25 cellular contexts compared by ENCODE assay signal in genomic region chr2:108407864-108408729, GRCh38. TPM values are rescaled to one million over a fixed set of nuclear protein-coding genes. Genes with fewer than 3 reads are reported as not detected.
DNase-seq lines count a peak whose midpoint lies in the region; ATAC-seq, FAIRE-seq and TF ChIP-seq lines count a peak whose summit lies in the region.
"Had no signal": no experiment of that assay in that cellular context is flagged by ENCODE, and none has a peak within 500 bp of the region (broad histone marks: within the 10 kb centered on the region; RNA-seq: fewer than 3 reads in every experiment).

No MANE protein-coding gene starts in this region.

- H3K4me1 ChIP-seq in HepG2 (ENCODE audit: insufficient read depth, low read length), result peaks cover 8% of the 10 kb centered on the region
- H3K4me1 ChIP-seq in right lobe of liver, result no peaks in the 10 kb centered on the region
- H3K4me1 ChIP-seq in SJSA1 (replicated peaks), result peaks cover 60% of the 10 kb centered on the region
- no peaks in the 10 kb centered on the region for H3K4me1 ChIP-seq in naive thymus-derived CD4-positive, alpha-beta T cell (ENCODE audit: control insufficient read depth in 2 of 2, insufficient read depth in 2 of 2, low read length in 2 of 2)
- H3K4me1 ChIP-seq: BLaER1 had no signal

- H3K27me3 ChIP-seq in HepG2 (ENCODE audit: control insufficient read depth in 1 of 2, insufficient read depth in 2 of 2, low read length in 2 of 2) (peaks cover 0 to 3% of the 10 kb centered on the region in 2 experiments; a peak in 1 of 5 replicates), right lobe of liver (no peaks in the 10 kb centered on the region), SJSA1 (replicated peaks) (no peaks in the 10 kb centered on the region)
- H3K27me3 ChIP-seq in naive thymus-derived CD4-positive, alpha-beta T cell (ENCODE audit: control insufficient read depth in 2 of 2, insufficient read depth in 2 of 2, low read length in 2 of 2), result no peaks in the 10 kb centered on the region
- H3K27me3 ChIP-seq: BLaER1 had no signal

- H4K20me1 ChIP-seq in HepG2 (ENCODE audit: insufficient read depth, low read length), result no peaks in the 10 kb centered on the region
- H4K20me1 ChIP-seq: BLaER1 had no signal

- H3K4me1 Mint-ChIP-seq in naive thymus-derived CD4-positive, alpha-beta T cell, result peaks cover 0 to 1% (median 0%) of the 10 kb centered on the region in 7 donors
- H3K4me1 Mint-ChIP-seq: CD8-positive, alpha-beta memory T cell; T-helper 17 cell had no signal

- H3K27me3 Mint-ChIP-seq in naive thymus-derived CD4-positive, alpha-beta T cell, result peaks cover 0 to 19% (median 5%) of the 10 kb centered on the region in 5 donors

- no TSS peak for BruUV-seq in HepG2 (replicated peaks; lab: Mats Ljungman, UMichigan)

- ATAC-seq in HepG2 (no peak), right lobe of liver (no peak), HG02798 (IDR thresholded peaks at IDR 0.05; ENCODE audit: poor library complexity, unreplicated experiment) (peak; percentile 48)
- no peak for ATAC-seq in naive thymus-derived CD4-positive, alpha-beta T cell
- ATAC-seq: T-helper 17 cell had no signal

- no peak overlapping the region for H3K4me2 ChIP-seq in HepG2 (ENCODE audit: low read depth, low read length)
- H3K4me2 ChIP-seq: BLaER1 had no signal

- no peak overlapping the region for H2AFZ ChIP-seq in HepG2 (ENCODE audit: low read length)

- in situ Hi-C loops in HepG2 (cut with HindIII; ENCODE audit: extremely low pct_ligation_motif_present, low pct_unique_long_range_greater_than_20kb), result no loop called here

- H3K79me2 ChIP-seq in HepG2 (ENCODE audit: insufficient read depth, low read length), result no peaks in the 10 kb centered on the region

- no peaks in the 10 kb centered on the region for H3K36me3 ChIP-seq in HepG2 (replicated peaks in 1 of 2; ENCODE audit: control insufficient read depth in 1 of 2, insufficient read depth in 2 of 2, low read length in 2 of 2)
- H3K36me3 ChIP-seq in right lobe of liver, result no peaks in the 10 kb centered on the region
- 0 out of 2 replicates have a peak, but pooled peaks cover 6% of the 10 kb centered on the region for H3K36me3 ChIP-seq in SJSA1
- no peaks in the 10 kb centered on the region for H3K36me3 ChIP-seq in naive thymus-derived CD4-positive, alpha-beta T cell (ENCODE audit: control insufficient read depth in 2 of 3, insufficient read depth in 3 of 3, low read length in 3 of 3)
- H3K36me3 ChIP-seq: BLaER1 had no signal

- H3K4me3 ChIP-seq in HepG2 (replicated peaks in 1 of 3; ENCODE audit: insufficient read depth in 1 of 3, low read depth in 2 of 3, low read length in 3 of 3), result no peak overlapping the region
- no peak overlapping the region for H3K4me3 ChIP-seq in right lobe of liver
- no peak overlapping the region for H3K4me3 ChIP-seq in SJSA1
- no peak overlapping the region for H3K4me3 ChIP-seq in naive thymus-derived CD4-positive, alpha-beta T cell (ENCODE audit: low read length)
- H3K4me3 ChIP-seq: BLaER1 had no signal

- H3K36me3 Mint-ChIP-seq in naive thymus-derived CD4-positive, alpha-beta T cell, result peaks cover 0 to 2% (median 0%) of the 10 kb centered on the region in 5 donors

- CTCF ChIA-PET in HepG2 (lab: Yijun Ruan, JAX; ENCODE audit: low intra/inter-chr PET ratio, low total read pairs), result no interaction called here
- CTCF ChIA-PET in naive thymus-derived CD4-positive, alpha-beta T cell (lab: Charles Lee), result no interaction called here

- H3K4me3 Mint-ChIP-seq in naive thymus-derived CD4-positive, alpha-beta T cell, result no peak overlapping the region
- H3K4me3 Mint-ChIP-seq: CD8-positive, alpha-beta memory T cell; HFFc6; T-helper 17 cell had no signal

- intact Hi-C loops in HepG2 (cut with micrococcal nuclease; ENCODE audit: unreplicated experiment) (no loop called here), right lobe of liver (cut with DNase I) (no loop called here)
- intact Hi-C loops in naive thymus-derived CD4-positive, alpha-beta T cell (cut with micrococcal nuclease), result no loop called here

- POLR2A ChIA-PET in HepG2 (lab: Yijun Ruan, JAX), result no interaction called here
- POLR2A ChIA-PET in naive thymus-derived CD4-positive, alpha-beta T cell (lab: Charles Lee), result no interaction called here

- no peak for TF ChIP-seq RAD21 in HepG2 (CRISPR knock-in tag; IDR thresholded peaks at IDR 0.05)

- H3K9ac ChIP-seq in HepG2 (ENCODE audit: insufficient read depth, low read depth, low read length), result no peak overlapping the region
- H3K9ac ChIP-seq: BLaER1 had no signal

- TF ChIP-seq EP300 in HepG2 (IDR thresholded peaks at IDR 0.05; ENCODE audit: low read depth in 2 of 2, low read length in 2 of 2) (no peak), HepG2 (CRISPR knock-in tag; IDR thresholded peaks at IDR 0.05; ENCODE audit: borderline replicate concordance) (no peak)

- no peak for TF ChIP-seq POLR2A in HepG2 (IDR thresholded peaks at IDR 0.05; ENCODE audit: insufficient read depth in 1 of 2, low read depth in 2 of 2, low read length in 2 of 2)
- no peak for TF ChIP-seq POLR2A in right lobe of liver (IDR thresholded peaks at IDR 0.05)

- H3K27ac ChIP-seq in HepG2 (ENCODE audit: extremely low read length, insufficient read depth, low read length), result no peak overlapping the region
- H3K27ac ChIP-seq in right lobe of liver, result no peak overlapping the region
- H3K27ac ChIP-seq in SJSA1, result peak overlapping the region; percentile 76
- H3K27ac ChIP-seq in naive thymus-derived CD4-positive, alpha-beta T cell (ENCODE audit: low read depth, low read length), result no peak overlapping the region
- H3K27ac ChIP-seq: BLaER1 had no signal

- H3K9me3 Mint-ChIP-seq in naive thymus-derived CD4-positive, alpha-beta T cell, result peaks cover 2 to 25% (median 16%) of the 10 kb centered on the region in 11 donors

- H3K27ac Mint-ChIP-seq in naive thymus-derived CD4-positive, alpha-beta T cell, result no peak overlapping the region
- H3K27ac Mint-ChIP-seq: HFFc6, T-helper 17 cell had no signal

- TF ChIP-seq CTCF in HepG2 (CRISPR knock-in tag; IDR thresholded peaks at IDR 0.05) (no peak), right lobe of liver (IDR thresholded peaks at IDR 0.05) (no peak)

- WGBS in HepG2 (ENCODE audit: low lambda C conversion rate), result 44% methylated on average over 6 of the region's 6 CpGs
- WGBS in right lobe of liver (ENCODE audit: insufficient coverage, low coverage, low lambda C conversion rate, missing lambda C conversion rate), result 83% methylated on average over 6 of the region's 6 CpGs

- DNase-seq in HepG2 (ENCODE audit: low spot score) (no peak), right lobe of liver (no peak), SJSA1 (ENCODE audit: low read depth in 1 of 2, low spot score in 2 of 2) (peak in 1 of 2 experiments; percentile 48), SW 1271 (lab: John Stamatoyannopoulos, UW) (no peak), C1 segment of cervical spinal cord (lab: John Stamatoyannopoulos, UW) (no peak), NK-92 (lab: John Stamatoyannopoulos, UW; ENCODE audit: unreplicated experiment) (no peak)
- DNase-seq in naive thymus-derived CD4-positive, alpha-beta T cell, result no peak
- DNase-seq: CD8-positive, alpha-beta memory T cell; DND-41; HFFc6; Karpas-422; MM.1S; NCI-H1417; NCI-H187 treated with DMSO at 0.1 percent for 48 hours; NCI-H526 treated with DMSO at 0.1 percent for 48 hours; NK-92 treated with Interleukin-12 subunit alpha and Interleukin-12 subunit beta, amount 100 ng/mL, for 24 hours; SHP77 treated with DMSO at 0.1 percent for 48 hours; T-helper 17 cell had no signal

- FAIRE-seq in HepG2 (lab: Jason Lieb, UNC), result no peak
- FAIRE-seq: G401.6, H54 had no signal

- H3K9me3 ChIP-seq in HepG2 (ENCODE audit: low read length) (peaks cover 13% of the 10 kb centered on the region; the same call in 1 of the 2 replicates), right lobe of liver (no peaks in the 10 kb centered on the region), SJSA1 (replicated peaks) (peaks cover 4% of the 10 kb centered on the region; the same call in 1 of the 2 replicates)
- peaks cover 0 to 8% (median 7%) of the 10 kb centered on the region in 3 experiments for H3K9me3 ChIP-seq in naive thymus-derived CD4-positive, alpha-beta T cell (ENCODE audit: control insufficient read depth in 2 of 3, low read length in 3 of 3)

RNA-seq across cellular contexts. Expression of gene SULT1C4, which starts 30.3 kb away (rescaled TPM):
- total RNA-seq in HepG2 (2016; rRNA removed; fragmentation: Illumina TruSeq; extraction: Trizol) (1.3 and 2.6 TPM in 2 replicates), right lobe of liver (1 to 10 TPM in 5 of 6 experiments, under 1 TPM in 1; 0.92 to 2.7 (median 1.4) TPM)
- total RNA-seq in HepG2 (2016; cell fraction: cytosol; rRNA removed; fragmentation: Illumina TruSeq; extraction: Trizol; ENCODE audit: low read depth), result 0.44 and 1.4 TPM in 2 replicates
- total RNA-seq in HepG2 (2016; cell fraction: insoluble cytoplasmic fraction; rRNA removed; fragmentation: Illumina TruSeq; extraction: Trizol), result 1.6 and 2.7 TPM in 2 replicates
- total RNA-seq in HepG2 (2016; cell fraction: membrane; rRNA removed; fragmentation: Illumina TruSeq; extraction: Trizol), result 0.69 and 1.0 TPM in 2 replicates
- 1.6 and 2.1 TPM in 2 replicates for total RNA-seq in HepG2 (2016; cell fraction: nucleus; rRNA removed; fragmentation: Illumina TruSeq; extraction: Trizol)
- 8.3 and 8.6 TPM in 2 replicates for polyA plus RNA-seq in HepG2 (2011; rRNA removed)
- 3.3 and 6.0 TPM in 2 replicates for polyA plus RNA-seq in HepG2 (2011; cell fraction: cytosol; rRNA removed)
- 6.7 and 11.5 TPM in 2 replicates for polyA plus RNA-seq in HepG2 (2011; cell fraction: nucleus; rRNA removed)
- polyA plus RNA-seq in HepG2 (2012), result 10.1 and 13.4 TPM in 2 replicates
- polyA plus RNA-seq in HepG2 (2016; cell fraction: cytosol; fragmentation: Illumina TruSeq; extraction: Trizol; ENCODE audit: low read depth), result 0.19 and 0.44 TPM in 2 replicates
- 2.9 and 3.1 TPM in 2 replicates for polyA plus RNA-seq in HepG2 (2016; cell fraction: insoluble cytoplasmic fraction; fragmentation: Illumina TruSeq; extraction: Trizol; ENCODE audit: low read depth)
- polyA plus RNA-seq in HepG2 (2016; cell fraction: membrane; fragmentation: Illumina TruSeq; extraction: Trizol; ENCODE audit: low read depth), result 0.28 and 0.62 TPM in 2 replicates
- 3.3 and 3.7 TPM in 2 replicates for polyA plus RNA-seq in HepG2 (2016; cell fraction: nucleus; fragmentation: Illumina TruSeq; extraction: Trizol; ENCODE audit: insufficient read depth, low read depth)
- polyA minus RNA-seq in HepG2 (2011; rRNA and poly(A)+ RNA removed; ENCODE audit: low replicate concordance), result 5.0 TPM in 1 of 2 replicates, not detected in the other
- polyA minus RNA-seq in HepG2 (2011; cell fraction: cytosol; rRNA and poly(A)+ RNA removed), result 4.2 and 7.0 TPM in 2 replicates
- 12.0 and 17.8 TPM in 2 replicates for polyA minus RNA-seq in HepG2 (2011; cell fraction: nucleus; rRNA and poly(A)+ RNA removed)
- 0.25 and 1.7 TPM in 2 replicates for total RNA-seq in SJSA1 (2014; rRNA removed; shearing (Covaris generic))
- total RNA-seq in naive thymus-derived CD4-positive, alpha-beta T cell, result under 1 TPM in 1 of 5 experiments, not detected in 4; 0.78 TPM
- not detected for polyA plus RNA-seq in naive thymus-derived CD4-positive, alpha-beta T cell
- total RNA-seq: A172; CD8-positive, alpha-beta memory T cell; HFFc6; OCI-LY7; RPMI7951 had no signal
- polyA plus RNA-seq: CD8-positive, alpha-beta memory T cell had no signal

RNA-seq across cellular contexts. Expression of gene GCC2, which starts 40.9 kb away (rescaled TPM):
- total RNA-seq in HepG2 (2016; rRNA removed; fragmentation: Illumina TruSeq; extraction: Trizol) (22.5 and 30.6 TPM in 2 replicates), right lobe of liver (10 to 100 TPM; 11.9 to 24.7 (median 17.7) TPM)
- total RNA-seq in HepG2 (2016; cell fraction: cytosol; rRNA removed; fragmentation: Illumina TruSeq; extraction: Trizol; ENCODE audit: low read depth), result 4.6 and 5.4 TPM in 2 replicates
- total RNA-seq in HepG2 (2016; cell fraction: insoluble cytoplasmic fraction; rRNA removed; fragmentation: Illumina TruSeq; extraction: Trizol), result 22.5 and 30.4 TPM in 2 replicates
- total RNA-seq in HepG2 (2016; cell fraction: membrane; rRNA removed; fragmentation: Illumina TruSeq; extraction: Trizol), result 7.7 and 9.9 TPM in 2 replicates
- 42.6 and 43.9 TPM in 2 replicates for total RNA-seq in HepG2 (2016; cell fraction: nucleus; rRNA removed; fragmentation: Illumina TruSeq; extraction: Trizol)
- polyA plus RNA-seq in HepG2 (2011; rRNA removed), result 15.2 and 17.6 TPM in 2 replicates
- polyA plus RNA-seq in HepG2 (2011; cell fraction: cytosol; rRNA removed), result 5.3 and 9.6 TPM in 2 replicates
- polyA plus RNA-seq in HepG2 (2011; cell fraction: nucleus; rRNA removed), result 13.4 and 18.2 TPM in 2 replicates
- 29.3 and 34.1 TPM in 2 replicates for polyA plus RNA-seq in HepG2 (2012)
- polyA plus RNA-seq in HepG2 (2016; cell fraction: cytosol; fragmentation: Illumina TruSeq; extraction: Trizol; ENCODE audit: low read depth), result 0.78 and 1.1 TPM in 2 replicates
- 17.8 TPM in 2 replicates for polyA plus RNA-seq in HepG2 (2016; cell fraction: insoluble cytoplasmic fraction; fragmentation: Illumina TruSeq; extraction: Trizol; ENCODE audit: low read depth)
- polyA plus RNA-seq in HepG2 (2016; cell fraction: membrane; fragmentation: Illumina TruSeq; extraction: Trizol; ENCODE audit: low read depth), result 1.2 and 1.8 TPM in 2 replicates
- 34.3 and 35.4 TPM in 2 replicates for polyA plus RNA-seq in HepG2 (2016; cell fraction: nucleus; fragmentation: Illumina TruSeq; extraction: Trizol; ENCODE audit: insufficient read depth, low read depth)
- polyA minus RNA-seq in HepG2 (2011; rRNA and poly(A)+ RNA removed; ENCODE audit: low replicate concordance), result 5.1 and 5.9 TPM in 2 replicates
- 16.4 and 18.7 TPM in 2 replicates for polyA minus RNA-seq in HepG2 (2011; cell fraction: cytosol; rRNA and poly(A)+ RNA removed)
- 92.4 and 109 TPM in 2 replicates for polyA minus RNA-seq in HepG2 (2011; cell fraction: nucleus; rRNA and poly(A)+ RNA removed)
- total RNA-seq in SJSA1 (2014; rRNA removed; shearing (Covaris generic)), result 18.6 and 18.8 TPM in 2 replicates
- 100 to 1,000 TPM in 4 of 5 experiments, 10 to 100 TPM in 1; 45.3 to 229 (median 117) TPM for total RNA-seq in naive thymus-derived CD4-positive, alpha-beta T cell
- 100 to 1,000 TPM in 1 of 2 donors, 10 to 100 TPM in 1; 84.8 to 100 TPM for polyA plus RNA-seq in naive thymus-derived CD4-positive, alpha-beta T cell
